Comparison of ENCODE assay signal across 23 cellular contexts in genomic region chr12:78880078-78880477, GRCh38. TPM values are rescaled to one million over a fixed set of nuclear protein-coding genes. Genes with fewer than 3 reads are reported as not detected.
A peak's percentile ranks its signal among the peaks of the same experiment; 100 is the strongest.
DNase-seq lines count a peak whose midpoint lies in the region; ATAC-seq and TF ChIP-seq lines count a peak whose summit lies in the region.
"Had no signal": no experiment of that assay in that cellular context is flagged by ENCODE, and none has a peak within 500 bp of the region (broad histone marks: within the 10 kb centered on the region; RNA-seq: fewer than 3 reads in every experiment).

No MANE protein-coding gene starts in this region.

- no peak for TF ChIP-seq CTCF in choroid plexus epithelial cell (conservative IDR thresholded peaks at IDR 0.05; ENCODE audit: low read depth, low read length)

- peak; percentile 16 for DNase-seq in EH (ENCODE audit: low read depth)
- peak; percentile 47 for DNase-seq in LHCN-M2 (ENCODE audit: low read depth)
- DNase-seq in choroid plexus epithelial cell (ENCODE audit: low read depth), result peak; percentile 15
- DNase-seq in kidney tubule cell (ENCODE audit: low spot score), result peak; percentile 51
- DNase-seq in activated CD8-positive, alpha-beta memory T cell treated with anti-CD3 and anti-CD28 coated beads, Interleukin-2, amount 50 U/mL, for 4 hours, result no peak
- DNase-seq in mucosa of gallbladder (ENCODE audit: low spot score), result no peak
- DNase-seq in SIG-M5 (lab: John Stamatoyannopoulos, UW), result no peak
- DNase-seq: activated naive CD4-positive, alpha-beta T cell treated with Interleukin-2 at 50 U/mL for 16 hours; anterior cingulate cortex; Caco-2; colonic mucosa; erythroblast; GDM1; naive thymus-derived CD4-positive, alpha-beta T cell; NCI-H146; NCI-H345; small intestine; stimulated activated CD4-positive, alpha-beta T cell treated with anti-CD3 and anti-CD28 coated beads, Interleukin-4, amount 100 ng/mL, for 1 hour had no signal

- ATAC-seq in HG02759 (IDR thresholded peaks at IDR 0.05; ENCODE audit: unreplicated experiment), result no peak
- ATAC-seq: GM12878; naive thymus-derived CD4-positive, alpha-beta T cell had no signal

- H3K4me3 ChIP-seq in choroid plexus epithelial cell (ENCODE audit: low read depth, low read length), result no peak overlapping the region
- H3K4me3 ChIP-seq: colonic mucosa, GM12878, lung, vagina had no signal

RNA-seq across cellular contexts. Expression of gene SYT1, which starts 15.5 kb away (rescaled TPM):
- total RNA-seq in LHCN-M2 (2014; rRNA removed), result 31.4 and 61.0 TPM in 2 replicates
- polyA plus RNA-seq in LHCN-M2 (2012), result 11.1 TPM
- 6.5 TPM for total RNA-seq in mucosa of gallbladder
- total RNA-seq: T-helper 1 cell treated with Interleukin-12 subunit alpha and Interleukin-12 subunit beta and Interleukin-4 antibody, amounts not matched to agents 30 ng/mL and 1 ng/mL, for 36 hours had no signal
- polyA plus RNA-seq: naive thymus-derived CD4-positive, alpha-beta T cell had no signal

Comparison
In these comparisons a context has a peak if more than half of its experiments do, and no peak if none do; other contexts are left out.
1. DNase-seq: peak in EH (single experiment), LHCN-M2 (single experiment), choroid plexus epithelial cell (single experiment) and kidney tubule cell (single experiment); none in activated CD8-positive, alpha-beta memory T cell treated with anti-CD3 and anti-CD28 coated beads, Interleukin-2, amount 50 U/mL, for 4 hours (single experiment), mucosa of gallbladder (single experiment) and SIG-M5 (single experiment).